ENCODE assay signal across 8 cellular contexts in the genomic region with DNA sequence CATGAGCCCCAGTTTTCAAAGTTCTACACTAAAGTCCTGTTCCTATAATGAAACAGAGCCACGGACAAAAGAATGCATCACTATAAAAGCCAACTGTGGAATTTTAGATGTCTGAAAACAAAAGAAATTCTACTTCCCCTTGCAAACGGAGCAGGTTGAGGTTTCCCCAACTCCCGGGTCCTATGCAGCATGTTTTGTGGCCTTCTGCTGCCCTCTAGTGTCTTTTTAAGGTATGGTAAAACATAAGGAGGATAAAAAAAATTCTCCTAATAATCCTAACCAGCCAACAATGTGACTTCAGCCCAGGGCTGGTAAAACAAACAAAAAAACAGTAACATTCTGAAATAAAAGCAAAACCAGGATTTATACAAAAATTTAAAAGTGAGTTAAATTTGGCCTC.
A peak's percentile ranks its signal among the peaks of the same experiment; 100 is the strongest.
DNase-seq lines count a peak whose midpoint lies in the region; ATAC-seq and TF ChIP-seq lines count a peak whose summit lies in the region.

No MANE protein-coding gene starts in this region.

- H3K27me3 Mint-ChIP-seq in T-cell (peaks cover 3 to 5% of the 10 kb centered on the region in 2 donors), naive B cell (peaks cover 0 to 5% (median 3%) of the 10 kb centered on the region in 3 donors)

- ATAC-seq in GM18861 (IDR thresholded peaks at IDR 0.05; ENCODE audit: unreplicated experiment) (peak; percentile 88), HG02973 (IDR thresholded peaks at IDR 0.05; ENCODE audit: unreplicated experiment) (peak; percentile 92), T-cell (replicated peaks in 1 of 4) (peak; percentile 31 to 65 (median 50)), naive B cell (ENCODE audit: low read depth in 2 of 2) (peak; percentile 77 to 80)

- H3K4me3 Mint-ChIP-seq in T-cell = peak overlapping the region in 1 of 3 donors; percentile 24
- H3K4me3 Mint-ChIP-seq in naive B cell = peak overlapping the region in 1 of 8 donors; percentile 26

- no peaks in the 10 kb centered on the region for H3K36me3 Mint-ChIP-seq in T-cell
- no peaks in the 10 kb centered on the region for H3K36me3 Mint-ChIP-seq in naive B cell

- H3K4me1 Mint-ChIP-seq in T-cell (peaks cover 6 to 22% (median 12%) of the 10 kb centered on the region in 3 donors), naive B cell (peaks cover 6 to 10% (median 8%) of the 10 kb centered on the region in 3 donors)

- POLR2A ChIA-PET in T-cell (lab: Charles Lee) = no interaction called here

- H3K9me3 Mint-ChIP-seq in T-cell (no peaks in the 10 kb centered on the region), naive B cell (no peaks in the 10 kb centered on the region)

- H3K27ac Mint-ChIP-seq in T-cell (no peak overlapping the region), naive B cell (no peak overlapping the region)

- CTCF ChIA-PET in T-cell (lab: Charles Lee) = interaction anchor here (0.6 to 3.0 kb wide), 4 partner anchors 26 to 1549 kb away, joined by 3 to 12 read pairs (median 3); no protein-coding TSS in a partner anchor

- no peak for TF ChIP-seq POLR2A in erythroblast (IDR thresholded peaks at IDR 0.05; ENCODE audit: low read length)

- peak; percentile 34 for DNase-seq in COLO668 (lab: John Stamatoyannopoulos, UW; ENCODE audit: unreplicated experiment)
- DNase-seq in NCI-H146 (lab: John Stamatoyannopoulos, UW) = peak; percentile 77
- peak in 9 of 34 experiments; percentile 0 to 31 (median 5) for DNase-seq in T-cell
- DNase-seq in erythroblast (lab: John Stamatoyannopoulos, UW) = peak; percentile 30 to 65
- peak; percentile 34 for DNase-seq in naive B cell
- no peak for DNase-seq in T-helper 9 cell
